Comparison of ENCODE assay signal across 15 cellular contexts in the genomic region with DNA sequence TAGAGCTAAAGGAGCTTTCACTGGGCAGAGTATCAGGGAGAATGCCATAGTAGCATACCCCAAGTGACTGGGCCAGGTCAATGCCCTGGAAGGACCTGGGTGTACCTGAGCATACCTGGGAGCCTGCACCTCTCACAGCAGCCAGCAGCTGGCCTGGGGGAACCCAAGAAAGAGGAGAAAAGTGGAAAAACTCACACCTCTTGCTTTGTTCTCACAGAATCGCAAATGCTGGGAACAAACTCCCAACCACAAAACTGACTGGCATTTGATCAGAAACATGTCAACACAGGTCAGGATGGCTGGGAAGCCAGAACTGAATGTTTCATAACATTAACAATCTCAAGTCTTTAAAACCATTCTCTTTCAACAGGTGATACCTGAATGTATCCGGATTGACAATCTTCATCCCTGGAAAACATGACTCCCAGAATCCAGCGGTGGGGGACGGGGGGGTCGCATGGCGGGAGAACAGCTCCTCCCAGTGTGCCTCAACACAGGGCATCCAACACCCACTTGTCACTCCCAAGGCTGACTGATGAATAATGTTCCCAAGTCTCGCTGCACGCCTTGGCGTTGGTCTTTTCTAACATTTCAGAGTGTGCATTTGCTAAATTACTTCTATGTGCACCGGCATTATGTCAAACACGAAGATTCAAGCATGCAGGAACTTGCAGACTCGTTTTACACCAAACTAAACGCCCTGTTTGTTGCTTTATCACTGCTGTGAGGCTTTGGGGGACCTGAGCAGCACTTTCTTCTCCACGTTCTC. TPM values are rescaled to one million over a fixed set of nuclear protein-coding genes. Genes with fewer than 3 reads are reported as not detected.
DNase-seq lines count a peak whose midpoint lies in the region; ATAC-seq, FAIRE-seq and TF ChIP-seq lines count a peak whose summit lies in the region.
"Had no signal": no experiment of that assay in that cellular context is flagged by ENCODE, and none has a peak within 500 bp of the region (broad histone marks: within the 10 kb centered on the region; RNA-seq: fewer than 3 reads in every experiment).

No MANE protein-coding gene starts in this region.

- H3K4me3 Mint-ChIP-seq in activated CD4-positive, alpha-beta memory T cell treated with anti-CD3 and anti-CD28 coated beads for 36 hours = no peak overlapping the region

- H3K36me3 ChIP-seq in BLaER1 = peaks cover 83% of the 10 kb centered on the region
- H3K36me3 ChIP-seq in pancreas = peaks cover 0 to 6% (median 0%) of the 10 kb centered on the region in 3 donors

- DNase-seq in M059J (ENCODE audit: low read depth) (peak; percentile 23), epithelial cell of esophagus (ENCODE audit: low read depth) (peak; percentile 92), pancreas (no peak), CD1c-positive myeloid dendritic cell (ENCODE audit: extremely low spot score) (no peak), KBM-7 (no peak)
- DNase-seq in activated CD4-positive, alpha-beta memory T cell treated with anti-CD3 and anti-CD28 coated beads for 36 hours = no peak
- DNase-seq: activated effector memory CD4-positive, alpha-beta T cell treated with anti-CD3 and anti-CD28 coated beads, Interleukin-2, amount 50 U/mL, for 16 hours; erythroblast; NCI-H146; NCI-H524 treated with DMSO at 0.1 percent for 48 hours; T-helper 2 cell had no signal

- FAIRE-seq in pancreas (lab: Jason Lieb, UNC) = no peak

- H3K27ac Mint-ChIP-seq in activated CD4-positive, alpha-beta memory T cell treated with anti-CD3 and anti-CD28 coated beads for 36 hours = no peak overlapping the region

- no peak overlapping the region; the same call in 1 of the 2 replicates for H3K9ac ChIP-seq in BLaER1

- no peaks in the 10 kb centered on the region for H3K9me3 Mint-ChIP-seq in activated CD4-positive, alpha-beta memory T cell treated with anti-CD3 and anti-CD28 coated beads for 36 hours
- H3K9me3 Mint-ChIP-seq: central memory CD8-positive, alpha-beta T cell had no signal

- intact Hi-C loops in pancreas (cut with DNase I) = no loop called here
- intact Hi-C loops in activated CD4-positive, alpha-beta memory T cell treated with anti-CD3 and anti-CD28 coated beads for 36 hours (cut with micrococcal nuclease) = loop anchor here (1.0 kb wide), 1 partner anchor 7 kb away; no protein-coding TSS in a partner anchor

- 47 to 59% methylated on average over 14 of the region's 14 CpGs for WGBS in pancreas, 2 donors

- H3K27me3 Mint-ChIP-seq in activated CD4-positive, alpha-beta memory T cell treated with anti-CD3 and anti-CD28 coated beads for 36 hours = no peaks in the 10 kb centered on the region
- H3K27me3 Mint-ChIP-seq: central memory CD8-positive, alpha-beta T cell had no signal

- H3K9me3 ChIP-seq in BLaER1 (peaks cover 14% of the 10 kb centered on the region; the same call in 1 of the 2 replicates), pancreas (no peaks in the 10 kb centered on the region)

- H3K4me3 ChIP-seq in BLaER1 (no peak overlapping the region), epithelial cell of esophagus (ENCODE audit: low read length) (peak overlapping the region; percentile 30), pancreas (no peak overlapping the region)
- H3K4me3 ChIP-seq: lung had no signal

- no peak overlapping the region for H3K27ac ChIP-seq in BLaER1
- H3K27ac ChIP-seq in pancreas = no peak overlapping the region

- POLR2A ChIA-PET in activated CD4-positive, alpha-beta memory T cell treated with anti-CD3 and anti-CD28 coated beads for 36 hours (lab: Charles Lee) = no interaction called here

- TF ChIP-seq CTCF in epithelial cell of esophagus (IDR thresholded peaks at IDR 0.05; ENCODE audit: insufficient read depth, low read depth, low read length, missing control alignments) (peak; percentile 12), pancreas (IDR thresholded peaks at IDR 0.05) (no peak)

- H3K27me3 ChIP-seq in BLaER1 = no peaks in the 10 kb centered on the region
- no peaks in the 10 kb centered on the region for H3K27me3 ChIP-seq in pancreas

- H3K36me3 Mint-ChIP-seq in activated CD4-positive, alpha-beta memory T cell treated with anti-CD3 and anti-CD28 coated beads for 36 hours = peaks cover 28% of the 10 kb centered on the region

- peaks cover 81% of the 10 kb centered on the region for H4K20me1 ChIP-seq in BLaER1

- H3K4me1 ChIP-seq in BLaER1 = peaks cover 52% of the 10 kb centered on the region
- peaks cover 0 to 15% (median 0%) of the 10 kb centered on the region in 3 donors for H3K4me1 ChIP-seq in pancreas

- H3K4me1 Mint-ChIP-seq in activated CD4-positive, alpha-beta memory T cell treated with anti-CD3 and anti-CD28 coated beads for 36 hours (ENCODE audit: low read depth) = peaks cover 48% of the 10 kb centered on the region

- in situ Hi-C loops in KBM-7 (cut with MboI; ENCODE audit: low pct_unique_long_range_greater_than_20kb, low sequenced_read_pairs) = no loop called here

- CTCF ChIA-PET in activated CD4-positive, alpha-beta memory T cell treated with anti-CD3 and anti-CD28 coated beads for 36 hours (lab: Charles Lee) = no interaction called here

- ATAC-seq in pancreas (peak; percentile 20 to 52 (median 36)), HG03196 (IDR thresholded peaks at IDR 0.05; ENCODE audit: unreplicated experiment) (no peak)

- H3K4me2 ChIP-seq in BLaER1 = peak overlapping the region; percentile 86

RNA-seq across cellular contexts. Expression of a gene that starts 7.9 kb away (rescaled TPM):
- total RNA-seq in M059J (2014; rRNA removed; shearing (Covaris generic)) = 9.0 and 16.7 TPM in 2 replicates
- total RNA-seq in pancreas = 10 to 100 TPM; 28.3 to 58.0 (median 34.7) TPM
- 1 to 10 TPM; 8.8 TPM for polyA plus RNA-seq in pancreas
- 10 to 100 TPM; 59.1 to 63.5 TPM for total RNA-seq in activated CD4-positive, alpha-beta memory T cell treated with anti-CD3 and anti-CD28 coated beads for 36 hours

Comparison
In these comparisons a context has a peak if more than half of its experiments do, and no peak if none do; other contexts are left out.
1. DNase-seq: peak in M059J (single experiment) and epithelial cell of esophagus (single experiment); none in pancreas (0 of 6), activated CD4-positive, alpha-beta memory T cell treated with anti-CD3 and anti-CD28 coated beads for 36 hours (single experiment), CD1c-positive myeloid dendritic cell (single experiment) and KBM-7 (single experiment).